In genomic region chr19:30406220-30406944, GRCh38 we compare ENCODE assay signal across 9 cellular contexts. TPM values are rescaled to one million over a fixed set of nuclear protein-coding genes. Genes with fewer than 3 reads are reported as not detected.
DNase-seq lines count a peak whose midpoint lies in the region; ATAC-seq and TF ChIP-seq lines count a peak whose summit lies in the region.
"Had no signal": no experiment of that assay in that cellular context is flagged by ENCODE, and none has a peak within 500 bp of the region (broad histone marks: within the 10 kb centered on the region; RNA-seq: fewer than 3 reads in every experiment).

No MANE protein-coding gene starts in this region.

- H3K9me3 ChIP-seq in RWPE2 (ENCODE audit: severe bottlenecking) = no peaks in the 10 kb centered on the region

- H3F3A ChIP-seq in GM23338 (replicated peaks; ENCODE audit: low read depth) = no peaks in the 10 kb centered on the region

- H3K4me3 Mint-ChIP-seq in GM23338 = no peak overlapping the region; the same call in 2 of the 3 replicates
- H3K4me3 Mint-ChIP-seq in natural killer cell = no peak overlapping the region

- no peaks in the 10 kb centered on the region for H3K9me2 ChIP-seq in GM23338 (ENCODE audit: insufficient read depth)

- intact Hi-C loops in natural killer cell (cut with micrococcal nuclease) = no loop called here

- H3K36me3 ChIP-seq in GM23338 (ENCODE audit: insufficient read depth) (no peaks in the 10 kb centered on the region), RWPE2 (ENCODE audit: low read depth) (no peaks in the 10 kb centered on the region)

- H3K36me3 Mint-ChIP-seq in GM23338 (ENCODE audit: low read depth) (no peaks in the 10 kb centered on the region), natural killer cell (no peaks in the 10 kb centered on the region)

- peak; percentile 41 to 73 for TF ChIP-seq CTCF in GM23338 (conservative IDR thresholded peaks at IDR 0.05; ENCODE audit: low read depth in 2 of 2)
- peak; percentile 34 for TF ChIP-seq CTCF in RWPE2 (IDR thresholded peaks at IDR 0.05; ENCODE audit: poor library complexity, severe bottlenecking)
- no peak for TF ChIP-seq CTCF in natural killer cell (IDR thresholded peaks at IDR 0.05)

- no peaks in the 10 kb centered on the region for H4K20me1 ChIP-seq in GM23338 (replicated peaks; ENCODE audit: insufficient read depth)

- H3K4me2 ChIP-seq in GM23338 = no peak overlapping the region

- H3K4me3 ChIP-seq in GM23338 (no peak overlapping the region), RWPE2 (ENCODE audit: severe bottlenecking) (no peak overlapping the region)

- DNase-seq in GM23338 (ENCODE audit: low spot score) (peak; percentile 56), RWPE2 (ENCODE audit: low spot score) (no peak), iPS-NIHi11 (ENCODE audit: low spot score) (peak; percentile 69), superior temporal gyrus (ENCODE audit: extremely low spot score) (peak; percentile 84), DMS114 treated with DMSO at 0.1 percent for 48 hours (lab: John Stamatoyannopoulos, UW; ENCODE audit: unreplicated experiment) (no peak), natural killer cell (no peak), activated gamma-delta T cell treated with Interleukin-2 at 50 U/mL for 16 hours (no peak)

- H3K4me1 ChIP-seq in GM23338 (ENCODE audit: insufficient read depth) = no peaks in the 10 kb centered on the region; the same call in 1 of the 2 replicates
- no peaks in the 10 kb centered on the region for H3K4me1 ChIP-seq in RWPE2 (ENCODE audit: insufficient read depth, poor library complexity, severe bottlenecking)

- H3K27ac ChIP-seq in GM23338 (ENCODE audit: low read depth) (no peak overlapping the region), RWPE2 (ENCODE audit: poor library complexity, severe bottlenecking) (no peak overlapping the region)

- H3K27ac Mint-ChIP-seq in GM23338 (no peak overlapping the region), natural killer cell (no peak overlapping the region)

- peaks cover 15% of the 10 kb centered on the region for H3K4me1 Mint-ChIP-seq in GM23338
- no peaks in the 10 kb centered on the region for H3K4me1 Mint-ChIP-seq in natural killer cell

- H3K27me3 Mint-ChIP-seq in GM23338 (ENCODE audit: insufficient read depth, low read depth, poor library complexity) = peaks cover 8% of the 10 kb centered on the region
- peaks cover 0 to 2% of the 10 kb centered on the region in 2 donors for H3K27me3 Mint-ChIP-seq in natural killer cell (ENCODE audit: low read depth in 2 of 2)

- H3K9me3 Mint-ChIP-seq in GM23338 (no peaks in the 10 kb centered on the region), natural killer cell (no peaks in the 10 kb centered on the region)

- H3K79me2 ChIP-seq in GM23338 (replicated peaks; ENCODE audit: insufficient read depth) = no peaks in the 10 kb centered on the region

- H2AFZ ChIP-seq in GM23338 = peak overlapping the region; percentile 88

- ATAC-seq in GM23338 = peak; percentile 87
- 0 out of 3 replicates have a peak, but pooled peaks have one; percentile 36 for ATAC-seq in RWPE2 (ENCODE audit: low read depth)
- ATAC-seq in natural killer cell = no peak
- ATAC-seq: activated CD4-positive, CD25-positive, alpha-beta regulatory T cell treated with anti-CD3 and anti-CD28 coated beads, Interleukin-2, amount 50 U/mL, for 24 hours had no signal

- H3K27me3 ChIP-seq in GM23338 (ENCODE audit: insufficient read depth) (no peaks in the 10 kb centered on the region), RWPE2 (ENCODE audit: insufficient read depth, poor library complexity, severe bottlenecking) (peaks cover 3% of the 10 kb centered on the region)

TF ChIP-seq in GM23338, 12 proteins besides CTCF, POLR2A, EP300 and RAD21 (continues in another document):
- TF ChIP-seq EZH2 (IDR thresholded peaks at IDR 0.05; ENCODE audit: low read depth, unreplicated experiment) (no peak), REST (IDR thresholded peaks at IDR 0.05; ENCODE audit: unreplicated experiment) (no peak), EZH2phosphoT487 (IDR thresholded peaks at IDR 0.05; ENCODE audit: unreplicated experiment) (no peak), STAT1 (IDR thresholded peaks at IDR 0.05; ENCODE audit: unreplicated experiment) (no peak), JUNB (IDR thresholded peaks at IDR 0.05; ENCODE audit: unreplicated experiment) (no peak), ETS1 (IDR thresholded peaks at IDR 0.05) (no peak), ZNF114 (CRISPR knock-in tag; IDR thresholded peaks at IDR 0.05) (no peak), POLR2AphosphoS5 (IDR thresholded peaks at IDR 0.05; ENCODE audit: low read depth) (no peak), NANOG (IDR thresholded peaks at IDR 0.05; ENCODE audit: borderline replicate concordance) (no peak), CREB1 (CRISPR knock-in tag; IDR thresholded peaks at IDR 0.05; ENCODE audit: low read depth) (no peak)

RNA-seq across cellular contexts. Expression of gene ZNF536, which starts 34.2 kb away (rescaled TPM):
- total RNA-seq in GM23338 (2014; rRNA removed; shearing (Covaris generic)) = 0.07 TPM in 1 of 2 replicates, not detected in the other
- polyA plus RNA-seq in GM23338 (2016; fragmentation: Nextera tagmentation; extraction: Ambion mirVana) = 0.30 TPM in 1 of 2 replicates, not detected in the other
- total RNA-seq in natural killer cell = not detected
- total RNA-seq: LHCN-M2 had no signal

Comparison
In these comparisons a context has a peak if more than half of its experiments do, and no peak if none do; other contexts are left out.
1. ATAC-seq: peak in GM23338 (single experiment) and RWPE2 (single experiment); none in natural killer cell (0 of 3).
2. DNase-seq: peak in GM23338 (single experiment), iPS-NIHi11 (single experiment) and superior temporal gyrus (single experiment); none in RWPE2 (single experiment), DMS114 treated with DMSO at 0.1 percent for 48 hours (single experiment), natural killer cell (single experiment) and activated gamma-delta T cell treated with Interleukin-2 at 50 U/mL for 16 hours (single experiment).